8 cellular contexts compared by ENCODE assay signal in the genomic region with DNA sequence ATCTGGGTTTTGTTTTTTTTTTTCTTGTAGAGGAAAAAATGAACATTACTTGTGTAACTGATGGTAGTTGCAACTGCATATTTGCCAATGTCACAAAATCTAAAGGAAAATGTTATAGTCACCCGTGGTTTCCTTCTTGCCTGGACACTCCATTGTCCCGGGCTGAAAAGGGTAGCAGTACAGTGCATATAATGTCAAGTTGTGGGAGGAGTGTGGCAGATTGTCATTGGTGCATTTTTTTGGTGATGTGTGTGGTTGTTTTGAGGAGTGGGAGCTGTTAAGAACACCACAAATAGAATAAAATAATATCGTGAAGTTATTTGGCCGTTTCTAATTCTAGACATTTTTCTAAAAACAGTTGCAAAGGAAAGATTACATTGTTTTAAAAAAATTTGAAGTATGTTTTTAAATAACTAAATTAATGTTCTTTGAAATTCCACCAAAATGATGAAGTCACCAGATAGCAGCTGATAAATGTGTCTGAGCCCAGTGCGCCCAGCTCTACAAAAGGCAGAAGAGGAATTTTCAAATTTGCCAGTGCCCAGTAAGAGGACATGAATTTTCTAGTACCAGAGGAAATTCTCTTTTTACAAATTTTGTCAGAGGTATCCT. TPM values are rescaled to one million over a fixed set of nuclear protein-coding genes. Genes with fewer than 3 reads are reported as not detected.
A peak's percentile ranks its signal among the peaks of the same experiment; 100 is the strongest.
DNase-seq lines count a peak whose midpoint lies in the region; ATAC-seq and TF ChIP-seq lines count a peak whose summit lies in the region.

No MANE protein-coding gene starts in this region.

- DNase-seq in GM12865 (ENCODE audit: low read depth) (peak; percentile 36), OCI-LY7 (ENCODE audit: low spot score) (no peak), myocyte (ENCODE audit: low read depth) (peak; percentile 49), midbrain (lab: John Stamatoyannopoulos, UW) (no peak), activated gamma-delta T cell (lab: John Stamatoyannopoulos, UW) (no peak)

- H2AFZ ChIP-seq in OCI-LY7 (ENCODE audit: low read length), result peak overlapping the region; percentile 26; the same call in 1 of the 2 replicates

- H3K27ac ChIP-seq in OCI-LY7 (ENCODE audit: low read depth, low read length, poor library complexity, severe bottlenecking), result no peak overlapping the region

- H3K4me1 Mint-ChIP-seq in dendritic cell treated with granulocyte-macrophage colony-stimulating factor and Interleukin-4, amounts not matched to agents 40 ng/mL and 50 ng/mL, for 4 days (ENCODE audit: low read depth), result peaks cover 58% of the 10 kb centered on the region

- H3K9me3 ChIP-seq in OCI-LY7 (ENCODE audit: low read length), result no peaks in the 10 kb centered on the region

- peak overlapping the region; percentile 87 for H3K4me3 ChIP-seq in GM12865 (ENCODE audit: low read depth, low read length)
- peak overlapping the region; percentile 74 for H3K4me3 ChIP-seq in OCI-LY7 (ENCODE audit: low read depth, low read length, poor library complexity, severe bottlenecking)

- no peaks in the 10 kb centered on the region for H3K36me3 ChIP-seq in OCI-LY7 (ENCODE audit: insufficient read depth, low read length)

- ATAC-seq in HG02642 (IDR thresholded peaks at IDR 0.05; ENCODE audit: poor library complexity, unreplicated experiment) (no peak), HG03571 (IDR thresholded peaks at IDR 0.05; ENCODE audit: unreplicated experiment) (no peak)

- no peaks in the 10 kb centered on the region for H3K9me2 ChIP-seq in OCI-LY7 (ENCODE audit: insufficient read depth, low read length)

- BruUV-seq in OCI-LY7 (replicated peaks; lab: Mats Ljungman, UMichigan), result no TSS peak

- peak overlapping the region; percentile 57 for H3K4me2 ChIP-seq in OCI-LY7 (ENCODE audit: low read length)

- intact Hi-C loops in OCI-LY7 (cut with micrococcal nuclease; ENCODE audit: unreplicated experiment), result no loop called here
- intact Hi-C loops in dendritic cell treated with granulocyte-macrophage colony-stimulating factor and Interleukin-4, amounts not matched to agents 40 ng/mL and 50 ng/mL, for 4 days (cut with micrococcal nuclease), result loop anchor here (5.0 kb wide), 1 partner anchor 584 kb away; a partner anchor contains a TSS

- H3K27ac Mint-ChIP-seq in dendritic cell treated with granulocyte-macrophage colony-stimulating factor and Interleukin-4, amounts not matched to agents 40 ng/mL and 50 ng/mL, for 4 days, result peak overlapping the region; percentile 86

- CTCF ChIA-PET in OCI-LY7 (lab: Charles Lee; ENCODE audit: unreplicated experiment), result no interaction called here

- POLR2A ChIA-PET in OCI-LY7 (lab: Charles Lee), result no interaction called here

- H3K27me3 Mint-ChIP-seq in dendritic cell treated with granulocyte-macrophage colony-stimulating factor and Interleukin-4, amounts not matched to agents 40 ng/mL and 50 ng/mL, for 4 days, result peaks cover 9% of the 10 kb centered on the region

- H3K4me1 ChIP-seq in OCI-LY7 (ENCODE audit: insufficient read depth, low read length, poor library complexity, severe bottlenecking), result peaks cover 14% of the 10 kb centered on the region

- H3K4me3 Mint-ChIP-seq in dendritic cell treated with granulocyte-macrophage colony-stimulating factor and Interleukin-4, amounts not matched to agents 40 ng/mL and 50 ng/mL, for 4 days, result peak overlapping the region; percentile 87

- no peaks in the 10 kb centered on the region for H3K9me3 Mint-ChIP-seq in dendritic cell treated with granulocyte-macrophage colony-stimulating factor and Interleukin-4, amounts not matched to agents 40 ng/mL and 50 ng/mL, for 4 days

- TF ChIP-seq CTCF in GM12865 (IDR thresholded peaks at IDR 0.05; ENCODE audit: insufficient read depth, low read depth, low read length, missing control alignments), result no peak
- no peak for TF ChIP-seq CTCF in OCI-LY7 (conservative IDR thresholded peaks at IDR 0.05; ENCODE audit: low read length)

- peaks cover 23% of the 10 kb centered on the region for H3K36me3 Mint-ChIP-seq in dendritic cell treated with granulocyte-macrophage colony-stimulating factor and Interleukin-4, amounts not matched to agents 40 ng/mL and 50 ng/mL, for 4 days (ENCODE audit: low read depth)

- no peaks in the 10 kb centered on the region for H4K20me1 ChIP-seq in OCI-LY7 (ENCODE audit: insufficient read depth, low read length)

- H3K79me2 ChIP-seq in OCI-LY7 (ENCODE audit: insufficient read depth, low read depth, low read length), result peaks cover 10% of the 10 kb centered on the region; the same call in 1 of the 2 replicates

RNA-seq across cellular contexts. Expression of a gene that starts 1.3 kb away (rescaled TPM):
- 4.5 and 8.5 TPM in 2 replicates for total RNA-seq in OCI-LY7 (2014; rRNA removed; shearing (Covaris generic))
- total RNA-seq in OCI-LY7 (2022) (3.1 and 3.8 TPM in 2 replicates), myocyte (38.9 and 41.7 TPM in 2 replicates)
- 49.7 TPM for polyA plus RNA-seq in myocyte (2012)

RNA-seq across cellular contexts. Expression of a gene that starts 33.2 kb away (rescaled TPM):
- 1.4 TPM in 1 of 2 replicates, not detected in the other for total RNA-seq in OCI-LY7 (2014; rRNA removed; shearing (Covaris generic))
- total RNA-seq in OCI-LY7 (2022) (not detected in 2 replicates), myocyte (not detected in 2 replicates)
- 0.49 TPM for polyA plus RNA-seq in myocyte (2012)

Comparison
In these comparisons a context has a peak if more than half of its experiments do, and no peak if none do; other contexts are left out.
1. DNase-seq: peak in GM12865 (single experiment) and myocyte (single experiment); none in OCI-LY7 (single experiment), midbrain (single experiment) and activated gamma-delta T cell (single experiment).